In genomic region chr3:72043212-72044133, GRCh38 we compare ENCODE assay signal across 19 cellular contexts.
DNase-seq lines count a peak whose midpoint lies in the region; ATAC-seq, FAIRE-seq and TF ChIP-seq lines count a peak whose summit lies in the region.
"Had no signal": no experiment of that assay in that cellular context is flagged by ENCODE, and none has a peak within 500 bp of the region (broad histone marks: within the 10 kb centered on the region; RNA-seq: fewer than 3 reads in every experiment).

No MANE protein-coding gene starts in this region.

- H2BK5ac ChIP-seq in neuronal stem cell (ENCODE audit: low read length), result no peak overlapping the region

- no peaks in the 10 kb centered on the region for H4K20me1 ChIP-seq in K562 (replicated peaks; ENCODE audit: control insufficient read depth, insufficient read depth, low read length)

- no peak for TF ChIP-seq CTCF in K562 (IDR thresholded peaks at IDR 0.05 in 2 of 3, conservative IDR thresholded peaks at IDR 0.05 in 1 of 3; ENCODE audit: insufficient read depth in 2 of 3, low read depth in 1 of 3, low read length in 3 of 3)
- TF ChIP-seq CTCF in testis (IDR thresholded peaks at IDR 0.05), result no peak

- H3K79me2 ChIP-seq in K562 (ENCODE audit: control insufficient read depth, insufficient read depth, low read length), result no peaks in the 10 kb centered on the region

- H3K4me3 ChIP-seq in K562 (no peak overlapping the region), neuronal stem cell (ENCODE audit: low read length in 2 of 2) (no peak overlapping the region), testis (no peak overlapping the region)
- H3K4me3 ChIP-seq: adrenal gland, heart right ventricle, psoas muscle, transverse colon had no signal

- no peaks in the 10 kb centered on the region for H3K79me1 ChIP-seq in neuronal stem cell (ENCODE audit: low read depth, low read length)

- H3K27me3 ChIP-seq in K562 (ENCODE audit: control insufficient read depth in 2 of 2, insufficient read depth in 2 of 2, low read length in 2 of 2) (no peaks in the 10 kb centered on the region), neuronal stem cell (ENCODE audit: control insufficient read depth in 3 of 3, insufficient read depth in 3 of 3, low read depth in 1 of 3, low read length in 3 of 3) (no peaks in the 10 kb centered on the region), testis (no peaks in the 10 kb centered on the region)
- H3K27me3 ChIP-seq: adrenal gland, transverse colon had no signal

- no peak overlapping the region for H3K27ac ChIP-seq in K562 (ENCODE audit: extremely low read depth, low read depth, low read length)
- no peak overlapping the region for H3K27ac ChIP-seq in neuronal stem cell (replicated peaks; ENCODE audit: low read length)
- no peak overlapping the region for H3K27ac ChIP-seq in testis
- H3K27ac ChIP-seq: adrenal gland, epithelial cell of prostate, psoas muscle, transverse colon had no signal

- TF ChIP-seq POLR2A in K562 (conservative IDR thresholded peaks at IDR 0.05) (no peak), testis (IDR thresholded peaks at IDR 0.05) (no peak)

- no peak overlapping the region for H2AFZ ChIP-seq in K562 (ENCODE audit: low read depth, low read length)
- no peak overlapping the region for H2AFZ ChIP-seq in neuronal stem cell (ENCODE audit: low read length)

- H3K4ac ChIP-seq in neuronal stem cell (ENCODE audit: low read length), result no peak overlapping the region

- CTCF ChIA-PET in K562 (lab: Yijun Ruan, JAX; ENCODE audit: low intra/inter-chr PET ratio), result no interaction called here

- no peak overlapping the region for H4K8ac ChIP-seq in neuronal stem cell (ENCODE audit: low read depth, low read length)

- H3K4me1 ChIP-seq in K562 (replicated peaks in 1 of 2; ENCODE audit: control insufficient read depth in 2 of 2, insufficient read depth in 2 of 2, low read length in 2 of 2), result peaks cover 2 to 14% of the 10 kb centered on the region in 2 experiments; a peak in 3 of 5 replicates
- H3K4me1 ChIP-seq in neuronal stem cell (ENCODE audit: control insufficient read depth in 2 of 2, insufficient read depth in 1 of 2, low read depth in 1 of 2, low read length in 2 of 2), result peaks cover 0 to 1% of the 10 kb centered on the region in 2 donors
- H3K4me1 ChIP-seq in testis, result no peaks in the 10 kb centered on the region
- H3K4me1 ChIP-seq: adrenal gland, psoas muscle had no signal

- BruUV-seq in K562 (replicated peaks; lab: Mats Ljungman, UMichigan), result no TSS peak

- no peak overlapping the region for H2BK15ac ChIP-seq in neuronal stem cell (ENCODE audit: low read length)

- no peak overlapping the region for H3K23ac ChIP-seq in neuronal stem cell (ENCODE audit: low read depth, low read length, poor library complexity)

- no peak overlapping the region for H4K91ac ChIP-seq in neuronal stem cell (ENCODE audit: low read depth, low read length, poor library complexity)

- no peak overlapping the region for H2BK120ac ChIP-seq in neuronal stem cell (ENCODE audit: low read depth, low read length)

- peak; percentile 17 for DNase-seq in GF-D8 (lab: John Stamatoyannopoulos, UW)
- peak; percentile 30 to 31 for DNase-seq in Kasumi-1 (lab: John Stamatoyannopoulos, UW)
- peak in 1 of 4 experiments; percentile 30 for DNase-seq in K562 (ENCODE audit: extremely low read depth in 1 of 4, low spot score in 3 of 4)
- DNase-seq in NCI-H1048 (lab: John Stamatoyannopoulos, UW), result no peak
- DNase-seq in neuronal stem cell (ENCODE audit: low spot score), result no peak
- no peak for DNase-seq in activated effector memory CD4-positive, alpha-beta T cell treated with Interleukin-2 at 50 U/mL for 16 hours
- DNase-seq in testis, result no peak
- DNase-seq: activated CD4-positive, alpha-beta T cell treated with anti-CD3 and anti-CD28 coated beads, Interleukin-2, amount 10 ng/mL, durations not matched to agents 24 days and 14 days; activated T-cell treated with anti-CD3 and anti-CD28 coated beads, Interleukin-2, amount 50 U/mL, for 24 hours; H9; heart right ventricle; kidney; psoas muscle; T-helper 1 cell; transverse colon had no signal

- no peak overlapping the region for H3K18ac ChIP-seq in neuronal stem cell (ENCODE audit: low read length)

- TF ChIP-seq RAD21 in K562 (CRISPR knock-in tag; conservative IDR thresholded peaks at IDR 0.05 in 1 of 2, IDR thresholded peaks at IDR 0.05 in 1 of 2), result no peak

- H2BK12ac ChIP-seq in neuronal stem cell (ENCODE audit: low read length), result no peak overlapping the region

- H3K9ac ChIP-seq in K562 (ENCODE audit: insufficient read depth in 1 of 2, low read depth in 2 of 2, low read length in 2 of 2), result no peak overlapping the region
- no peak overlapping the region for H3K9ac ChIP-seq in neuronal stem cell (ENCODE audit: low read depth, low read length, poor library complexity)

- peak; percentile 78 for FAIRE-seq in K562 (lab: Jason Lieb, UNC)
- FAIRE-seq: D721Med, kidney had no signal

- POLR2A ChIA-PET in K562 (lab: Yijun Ruan, JAX), result interaction anchor here (0.7 to 1.0 kb wide), 3 partner anchors 9 to 768 kb away, joined by 3 to 4 read pairs (median 3); no protein-coding TSS in a partner anchor

- no peaks in the 10 kb centered on the region for H3K9me1 ChIP-seq in K562 (ENCODE audit: control insufficient read depth, insufficient read depth, low read length)

- in situ Hi-C loops in K562 (cut with MboI), result no loop called here

- TF ChIP-seq EP300 in K562 (IDR thresholded peaks at IDR 0.05; ENCODE audit: low read length), result no peak

- intact Hi-C loops in K562 (cut with micrococcal nuclease) (no loop called here), testis (cut with DNase I; ENCODE audit: low total_unique reads) (no loop called here)

- H3K14ac ChIP-seq in neuronal stem cell (ENCODE audit: low read length), result no peak overlapping the region

- WGBS in K562 (ENCODE audit: insufficient coverage, low coverage, missing lambda C conversion rate), result 30% methylated on average over 2 of the region's 3 CpGs
- WGBS in neuronal stem cell (ENCODE audit: extremely low coverage in 2 of 2, insufficient read length in 2 of 2, insufficient replicate concordance in 1 of 2), 2 donors, result no CpG with 5 or more reads among the region's 3 CpGs
- WGBS in testis, 2 donors, result 84 to 88% methylated on average over 3 of the region's 3 CpGs

- no peak overlapping the region for H3K4me2 ChIP-seq in K562 (ENCODE audit: insufficient read depth, low read length)
- H3K4me2 ChIP-seq in neuronal stem cell (ENCODE audit: insufficient read depth, low read length, poor library complexity, severe bottlenecking), result no peak overlapping the region

- ATAC-seq in GM21390 (IDR thresholded peaks at IDR 0.05; ENCODE audit: unreplicated experiment) (peak; percentile 81), K562 (no peak; the same call in 2 of the 3 replicates)
- ATAC-seq: psoas muscle had no signal

- no peaks in the 10 kb centered on the region for H3K9me3 ChIP-seq in K562 (replicated peaks; ENCODE audit: control insufficient read depth, insufficient read depth, low read depth, low read length)
- no peaks in the 10 kb centered on the region for H3K9me3 ChIP-seq in neuronal stem cell (replicated peaks in 1 of 2; ENCODE audit: control insufficient read depth in 2 of 2, insufficient read depth in 1 of 2, low read depth in 1 of 2, low read length in 2 of 2)
- no peaks in the 10 kb centered on the region for H3K9me3 ChIP-seq in testis
- H3K9me3 ChIP-seq: adrenal gland, heart right ventricle, psoas muscle, transverse colon had no signal

- H2AK5ac ChIP-seq in neuronal stem cell (ENCODE audit: low read depth, low read length), result no peak overlapping the region

- H3K36me3 ChIP-seq in K562 (ENCODE audit: control insufficient read depth, insufficient read depth, low read length), result no peaks in the 10 kb centered on the region
- H3K36me3 ChIP-seq in neuronal stem cell (replicated peaks in 1 of 2; ENCODE audit: control insufficient read depth in 2 of 2, insufficient read depth in 2 of 2, low read length in 2 of 2), result no peaks in the 10 kb centered on the region
- no peaks in the 10 kb centered on the region for H3K36me3 ChIP-seq in testis (ENCODE audit: low read depth, missing control alignments)
- H3K36me3 ChIP-seq: adrenal gland, heart right ventricle, transverse colon had no signal

TF ChIP-seq in K562, 482 proteins besides CTCF, POLR2A, EP300 and RAD21 (continues in another document):
- no peak for TF ChIP-seq ZNF408 (CRISPR knock-in tag; IDR thresholded peaks at IDR 0.05; ENCODE audit: low read depth)
- TF ChIP-seq, protein P1, sequence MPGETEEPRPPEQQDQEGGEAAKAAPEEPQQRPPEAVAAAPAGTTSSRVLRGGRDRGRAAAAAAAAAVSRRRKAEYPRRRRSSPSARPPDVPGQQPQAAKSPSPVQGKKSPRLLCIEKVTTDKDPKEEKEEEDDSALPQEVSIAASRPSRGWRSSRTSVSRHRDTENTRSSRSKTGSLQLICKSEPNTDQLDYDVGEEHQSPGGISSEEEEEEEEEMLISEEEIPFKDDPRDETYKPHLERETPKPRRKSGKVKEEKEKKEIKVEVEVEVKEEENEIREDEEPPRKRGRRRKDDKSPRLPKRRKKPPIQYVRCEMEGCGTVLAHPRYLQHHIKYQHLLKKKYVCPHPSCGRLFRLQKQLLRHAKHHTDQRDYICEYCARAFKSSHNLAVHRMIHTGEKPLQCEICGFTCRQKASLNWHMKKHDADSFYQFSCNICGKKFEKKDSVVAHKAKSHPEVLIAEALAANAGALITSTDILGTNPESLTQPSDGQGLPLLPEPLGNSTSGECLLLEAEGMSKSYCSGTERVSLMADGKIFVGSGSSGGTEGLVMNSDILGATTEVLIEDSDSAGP (CRISPR knock-in tag; IDR thresholded peaks at IDR 0.05), result no peak
- TF ChIP-seq ZNF140 (CRISPR knock-in tag; IDR thresholded peaks at IDR 0.05), result no peak
- TF ChIP-seq FOS (IDR thresholded peaks at IDR 0.05; ENCODE audit: extremely low read depth, insufficient read length), result no peak
- TF ChIP-seq LEF1 (IDR thresholded peaks at IDR 0.05), result no peak
- no peak for TF ChIP-seq NCOA1 (IDR thresholded peaks at IDR 0.05; ENCODE audit: low read depth)
- peak; percentile 83 for TF ChIP-seq ZNF24 (IDR thresholded peaks at IDR 0.05)
- no peak for TF ChIP-seq KAT2B (IDR thresholded peaks at IDR 0.05; ENCODE audit: low read depth, low read length)
- TF ChIP-seq EGR1 (conservative IDR thresholded peaks at IDR 0.05), result peak; percentile 34; the same call in 1 of the 2 replicates
- TF ChIP-seq ZNF561 (CRISPR knock-in tag; conservative IDR thresholded peaks at IDR 0.05), result no peak
- no peak for TF ChIP-seq TEAD4 (IDR thresholded peaks at IDR 0.05; ENCODE audit: low read length)
- TF ChIP-seq TEAD4 (CRISPR knock-in tag; IDR thresholded peaks at IDR 0.05; ENCODE audit: borderline replicate concordance), result no peak

Comparison
In these comparisons a context has a peak if more than half of its experiments do, and no peak if none do; other contexts are left out.
1. DNase-seq: peak in GF-D8 (single experiment) and Kasumi-1 (2 of 2); none in NCI-H1048 (single experiment), neuronal stem cell (single experiment), activated effector memory CD4-positive, alpha-beta T cell treated with Interleukin-2 at 50 U/mL for 16 hours (single experiment) and testis (single experiment).